ENCODE assay signal across 18 cellular contexts in the genomic region with DNA sequence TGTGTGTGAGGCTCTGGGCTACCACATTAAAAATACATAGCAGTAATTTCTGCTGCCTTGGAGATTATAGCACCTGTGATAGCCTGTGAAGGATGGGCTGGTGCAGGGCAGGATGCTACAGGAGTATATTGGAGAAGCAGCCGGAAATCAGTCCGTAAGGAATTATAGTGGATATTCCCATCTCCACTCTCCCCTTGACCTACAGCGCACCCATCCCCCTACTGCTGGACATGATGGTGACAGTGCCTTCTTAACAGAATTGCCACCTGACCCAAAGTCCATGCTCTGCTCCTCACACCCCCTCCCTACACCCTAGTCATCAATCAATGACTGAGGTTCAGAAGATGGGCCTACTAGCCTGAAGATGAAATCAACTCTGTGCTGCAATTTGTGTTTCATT.
DNase-seq lines count a peak whose midpoint lies in the region; ATAC-seq and TF ChIP-seq lines count a peak whose summit lies in the region.
"Had no signal": no experiment of that assay in that cellular context is flagged by ENCODE, and none has a peak within 500 bp of the region (broad histone marks: within the 10 kb centered on the region; RNA-seq: fewer than 3 reads in every experiment).

No MANE protein-coding gene starts in this region.

- 95% methylated on average over 3 of the region's 3 CpGs; no CpG with 5 or more reads in 1 of the 2 experiments for WGBS in endodermal cell (ENCODE audit: insufficient coverage in 1 of 2, insufficient read length in 1 of 2), 2 experiments

- H3K79me2 ChIP-seq in GM23338 (replicated peaks; ENCODE audit: insufficient read depth) = no peaks in the 10 kb centered on the region

- peak overlapping the region; percentile 57 for H3K27ac Mint-ChIP-seq in GM23338
- no peak overlapping the region for H3K27ac Mint-ChIP-seq in endodermal cell
- H3K27ac Mint-ChIP-seq in nephron progenitor cell = peak overlapping the region; percentile 36
- H3K27ac Mint-ChIP-seq: CD14-positive monocyte; CD8-positive, alpha-beta T cell had no signal

- H2AFZ ChIP-seq in GM23338 = peak overlapping the region; percentile 88

- peak; percentile 35; the same call in 1 of the 3 replicates for ATAC-seq in GM23338
- ATAC-seq: CD8-positive, alpha-beta T cell; HCT116; HepG2 had no signal

- H3F3A ChIP-seq in GM23338 (replicated peaks; ENCODE audit: low read depth) = no peaks in the 10 kb centered on the region

- peaks cover 7% of the 10 kb centered on the region; the same call in 1 of the 2 replicates for H3K9me2 ChIP-seq in GM23338 (ENCODE audit: insufficient read depth)

- H3K4me3 ChIP-seq in GM23338 (0 out of 2 replicates have a peak overlapping the region, but pooled peaks have one; percentile 2), endodermal cell (ENCODE audit: low read length) (no peak overlapping the region)

- TF ChIP-seq CTCF in GM23338 (conservative IDR thresholded peaks at IDR 0.05; ENCODE audit: low read depth in 2 of 2) (no peak), endodermal cell (conservative IDR thresholded peaks at IDR 0.05) (no peak), nephron progenitor cell (IDR thresholded peaks at IDR 0.05) (no peak)

- H3K4me3 Mint-ChIP-seq in GM23338 = no peak overlapping the region
- no peak overlapping the region for H3K4me3 Mint-ChIP-seq in endodermal cell
- no peak overlapping the region for H3K4me3 Mint-ChIP-seq in nephron progenitor cell
- H3K4me3 Mint-ChIP-seq: CD14-positive monocyte; CD8-positive, alpha-beta T cell had no signal

- H3K36me3 Mint-ChIP-seq in GM23338 (ENCODE audit: low read depth) (no peaks in the 10 kb centered on the region), endodermal cell (ENCODE audit: low read depth) (no peaks in the 10 kb centered on the region), nephron progenitor cell (ENCODE audit: low read depth) (no peaks in the 10 kb centered on the region)
- H3K36me3 Mint-ChIP-seq: CD14-positive monocyte; CD8-positive, alpha-beta T cell had no signal

- H3K27me3 Mint-ChIP-seq in GM23338 (ENCODE audit: insufficient read depth, low read depth, poor library complexity) (no peaks in the 10 kb centered on the region), endodermal cell (ENCODE audit: insufficient read depth) (no peaks in the 10 kb centered on the region), nephron progenitor cell (ENCODE audit: low read depth, poor library complexity) (no peaks in the 10 kb centered on the region)

- no peaks in the 10 kb centered on the region for H3K9me3 ChIP-seq in endodermal cell (ENCODE audit: control insufficient read depth, low read length)

- H3K27ac ChIP-seq in GM23338 (ENCODE audit: low read depth) (peak overlapping the region; percentile 45), angular gyrus (ENCODE audit: low read depth, low read length) (peak overlapping the region; percentile 2), endodermal cell (ENCODE audit: low read depth, low read length) (no peak overlapping the region)
- H3K27ac ChIP-seq: 22Rv1, HL-60 had no signal

- peak; percentile 2 for DNase-seq in GM23338 (ENCODE audit: low spot score)
- DNase-seq in endodermal cell = peak; percentile 53
- DNase-seq in nephron progenitor cell = no peak
- no peak for DNase-seq in retina
- no peak for DNase-seq in activated T-cell treated with anti-CD3 and anti-CD28 coated beads for 4 hours
- no peak for DNase-seq in activated T-cell treated with anti-CD3 and anti-CD28 coated beads, Interleukin-2, amount 50 U/mL, for 1 hour
- DNase-seq in HPDE6-E6E7 (ENCODE audit: extremely low spot score) = no peak
- DNase-seq: CD8-positive, alpha-beta T cell; COR-L47; DMS153; DMS79 treated with DMSO at 0.1 percent for 48 hours; EL had no signal

- H3K27me3 ChIP-seq in GM23338 (ENCODE audit: insufficient read depth) = no peaks in the 10 kb centered on the region
- H3K27me3 ChIP-seq in endodermal cell (ENCODE audit: control insufficient read depth, insufficient read depth, low read length, poor library complexity, severe bottlenecking) = no peaks in the 10 kb centered on the region

- H3K9me3 Mint-ChIP-seq in GM23338 (no peaks in the 10 kb centered on the region), endodermal cell (no peaks in the 10 kb centered on the region), nephron progenitor cell (no peaks in the 10 kb centered on the region)
- H3K9me3 Mint-ChIP-seq: CD8-positive, alpha-beta T cell had no signal

- H3K4me2 ChIP-seq in GM23338 = peak overlapping the region; percentile 58

- H3K36me3 ChIP-seq in GM23338 (ENCODE audit: insufficient read depth) = no peaks in the 10 kb centered on the region
- no peaks in the 10 kb centered on the region for H3K36me3 ChIP-seq in endodermal cell (ENCODE audit: control insufficient read depth, insufficient read depth, low read length)

- H4K20me1 ChIP-seq in GM23338 (replicated peaks; ENCODE audit: insufficient read depth) = no peaks in the 10 kb centered on the region

- H3K4me1 ChIP-seq in GM23338 (ENCODE audit: insufficient read depth) (peaks cover 32% of the 10 kb centered on the region), endodermal cell (ENCODE audit: control insufficient read depth, insufficient read depth, low read length) (no peaks in the 10 kb centered on the region)

- H3K4me1 Mint-ChIP-seq in GM23338 (peaks cover 35% of the 10 kb centered on the region), endodermal cell (no peaks in the 10 kb centered on the region), nephron progenitor cell (peaks cover 44% of the 10 kb centered on the region)
- H3K4me1 Mint-ChIP-seq: CD14-positive monocyte had no signal

- no peak overlapping the region for H3K9ac ChIP-seq in endodermal cell (ENCODE audit: extremely low read depth, low read length, poor library complexity, severe bottlenecking)

TF ChIP-seq in GM23338, 12 proteins besides CTCF, POLR2A, EP300 and RAD21:
- TF ChIP-seq, protein P1, sequence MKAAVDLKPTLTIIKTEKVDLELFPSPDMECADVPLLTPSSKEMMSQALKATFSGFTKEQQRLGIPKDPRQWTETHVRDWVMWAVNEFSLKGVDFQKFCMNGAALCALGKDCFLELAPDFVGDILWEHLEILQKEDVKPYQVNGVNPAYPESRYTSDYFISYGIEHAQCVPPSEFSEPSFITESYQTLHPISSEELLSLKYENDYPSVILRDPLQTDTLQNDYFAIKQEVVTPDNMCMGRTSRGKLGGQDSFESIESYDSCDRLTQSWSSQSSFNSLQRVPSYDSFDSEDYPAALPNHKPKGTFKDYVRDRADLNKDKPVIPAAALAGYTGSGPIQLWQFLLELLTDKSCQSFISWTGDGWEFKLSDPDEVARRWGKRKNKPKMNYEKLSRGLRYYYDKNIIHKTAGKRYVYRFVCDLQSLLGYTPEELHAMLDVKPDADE (IDR thresholded peaks at IDR 0.05) = no peak

Comparison
In these comparisons a context has a peak if more than half of its experiments do, and no peak if none do; other contexts are left out.
1. DNase-seq: peak in GM23338 (single experiment) and endodermal cell (single experiment); none in nephron progenitor cell (single experiment), retina (single experiment), activated T-cell treated with anti-CD3 and anti-CD28 coated beads for 4 hours (single experiment), activated T-cell treated with anti-CD3 and anti-CD28 coated beads, Interleukin-2, amount 50 U/mL, for 1 hour (single experiment) and HPDE6-E6E7 (single experiment).